In genomic region chr5:173616577-173617118, GRCh38 we compare ENCODE assay signal across 8 cellular contexts. TPM values are rescaled to one million over a fixed set of nuclear protein-coding genes. Genes with fewer than 3 reads are reported as not detected.
DNase-seq lines count a peak whose midpoint lies in the region; ATAC-seq and TF ChIP-seq lines count a peak whose summit lies in the region.

Gene BOD1 (minus strand): TSS chr5:173616650. CDS start chr5:173616436, 214 bp downstream.

- H3K36me3 ChIP-seq in SK-N-SH (replicated peaks in 1 of 2; ENCODE audit: control insufficient read depth in 1 of 2, insufficient read depth in 2 of 2, low read length in 1 of 2) (peaks cover 24 to 29% of the 10 kb centered on the region in 2 experiments), gastroesophageal sphincter (peaks cover 0 to 22% of the 10 kb centered on the region in 2 donors), neutrophil (peaks cover 6% of the 10 kb centered on the region)

- peaks cover 47% of the 10 kb centered on the region for H3K79me2 ChIP-seq in SK-N-SH (ENCODE audit: insufficient read depth)

- H3K4me1 ChIP-seq in SK-N-SH (ENCODE audit: control insufficient read depth in 1 of 2, insufficient read depth in 2 of 2, low read depth in 1 of 2, low read length in 1 of 2) (peaks cover 13 to 24% of the 10 kb centered on the region in 2 experiments; a peak in 3 of 4 replicates), gastroesophageal sphincter (peaks cover 12 to 52% (median 17%) of the 10 kb centered on the region in 3 donors), neutrophil (ENCODE audit: control insufficient read depth in 1 of 2, insufficient read depth in 1 of 2, low read depth in 1 of 2, low read length in 1 of 2) (peaks cover 21 to 23% of the 10 kb centered on the region in 2 experiments)

- TF ChIP-seq EP300 in SK-N-SH (IDR thresholded peaks at IDR 0.05; ENCODE audit: borderline replicate concordance in 1 of 2, low read depth in 1 of 2, low read length in 1 of 2) (peak in 1 of 2 experiments; percentile 43; a peak in 1 of 4 replicates), gastroesophageal sphincter (IDR thresholded peaks at IDR 0.05) (no peak)

- peaks cover 42% of the 10 kb centered on the region for H4K20me1 ChIP-seq in SK-N-SH (ENCODE audit: insufficient read depth)

- H3K4me3 ChIP-seq in SK-N-SH (ENCODE audit: low read depth in 2 of 2, low read length in 1 of 2) = peak within 1 kb of the TSS; percentile 91 to 96
- H3K4me3 ChIP-seq in gastroesophageal sphincter = peak within 1 kb of the TSS; percentile 94
- H3K4me3 ChIP-seq in neutrophil (ENCODE audit: low read depth in 1 of 2, low read length in 1 of 2) = peak within 1 kb of the TSS; percentile 64 to 87

- no peaks in the 10 kb centered on the region for H3F3A ChIP-seq in SK-N-SH (replicated peaks; ENCODE audit: insufficient read depth)

- H3K9me2 ChIP-seq in SK-N-SH = no peaks in the 10 kb centered on the region

- peak within 1 kb of the TSS; percentile 82 to 88 for H3K27ac ChIP-seq in SK-N-SH (ENCODE audit: low read depth in 2 of 2, low read length in 1 of 2)
- peak within 1 kb of the TSS; percentile 95 to 99 (median 96) for H3K27ac ChIP-seq in gastroesophageal sphincter
- H3K27ac ChIP-seq in neutrophil = peak within 1 kb of the TSS; percentile 84

- H3K9ac ChIP-seq in SK-N-SH = peak within 1 kb of the TSS; percentile 97

- 6% methylated on average over 32 of the region's 37 CpGs for WGBS in SK-N-SH (ENCODE audit: low lambda C conversion rate)
- 6% methylated on average over 12 to 23 of the region's 37 CpGs for WGBS in gastroesophageal sphincter (ENCODE audit: low coverage in 1 of 2), 2 donors

- H3K9me3 ChIP-seq in SK-N-SH (no peaks in the 10 kb centered on the region), gastroesophageal sphincter (no peaks in the 10 kb centered on the region), neutrophil (no peaks in the 10 kb centered on the region)

- POLR2A ChIA-PET in SK-N-SH (lab: Yijun Ruan, JAX) = interaction anchor here (0.7 to 2.2 kb wide), 3 partner anchors 105 to 357 kb away, joined by 4 to 8 read pairs (median 4); partner anchors contain the start of gene CPEB4

- peak; percentile 97 for DNase-seq in GM04504 (ENCODE audit: low read depth)
- DNase-seq in NCI-H1092 (lab: John Stamatoyannopoulos, UW) = peak; percentile 95
- peak; percentile 91 for DNase-seq in SK-N-SH
- DNase-seq in activated naive CD4-positive, alpha-beta T cell treated with anti-CD3 and anti-CD28 coated beads, Interleukin-2, amount 50 U/mL, for 16 hours = peak; percentile 94

- ATAC-seq in HG02610 (IDR thresholded peaks at IDR 0.05; ENCODE audit: unreplicated experiment) (peak; percentile 95), gastroesophageal sphincter (peak; percentile 98)

- H3K27me3 ChIP-seq in SK-N-SH (ENCODE audit: insufficient read depth) (no peaks in the 10 kb centered on the region), gastroesophageal sphincter (no peaks in the 10 kb centered on the region), neutrophil (no peaks in the 10 kb centered on the region)

- no peak for TF ChIP-seq POLR2A in gastroesophageal sphincter (IDR thresholded peaks at IDR 0.05)

- peak within 1 kb of the TSS; percentile 82 for H3K4me2 ChIP-seq in SK-N-SH

- no peak for TF ChIP-seq RAD21 in SK-N-SH (IDR thresholded peaks at IDR 0.05; ENCODE audit: low read length)

- no peak for TF ChIP-seq CTCF in SK-N-SH (IDR thresholded peaks at IDR 0.05)
- TF ChIP-seq CTCF in gastroesophageal sphincter (IDR thresholded peaks at IDR 0.05) = peak in 1 of 4 experiments; percentile 6
- peak; percentile 34 for TF ChIP-seq CTCF in neutrophil (IDR thresholded peaks at IDR 0.05)
- no peak for TF ChIP-seq CTCF in subcutaneous adipose tissue (IDR thresholded peaks at IDR 0.05; ENCODE audit: low read depth)

- H2AFZ ChIP-seq in SK-N-SH (ENCODE audit: low read depth) = peak within 1 kb of the TSS; percentile 92

- CTCF ChIA-PET in SK-N-SH (lab: Yijun Ruan, JAX) = interaction anchor here (0.6 to 14.1 kb wide), 21 partner anchors 11 to 707 kb away, joined by 3 to 162 read pairs (median 6); no protein-coding TSS in a partner anchor

TF ChIP-seq in SK-N-SH, 30 proteins besides CTCF, POLR2A, EP300 and RAD21:
- TF ChIP-seq SIN3A (IDR thresholded peaks at IDR 0.05; ENCODE audit: borderline replicate concordance, low read depth, low read length) (peak; percentile 36; the same call in 1 of the 2 replicates), RCOR1 (IDR thresholded peaks at IDR 0.05; ENCODE audit: low read length) (no peak), USF1 (IDR thresholded peaks at IDR 0.05; ENCODE audit: borderline replicate concordance, low read depth) (peak; percentile 85), MAX (IDR thresholded peaks at IDR 0.05; ENCODE audit: low read depth) (peak; percentile 89), POLR2AphosphoS5 (IDR thresholded peaks at IDR 0.05; ENCODE audit: low read depth, low read length) (peak; percentile 61), TAF1 (IDR thresholded peaks at IDR 0.05; ENCODE audit: borderline replicate concordance, low read depth, low read length) (peak; percentile 45; the same call in 1 of the 2 replicates), ELF1 (IDR thresholded peaks at IDR 0.05) (peak; percentile 64), YY1 (IDR thresholded peaks at IDR 0.05; ENCODE audit: low read depth) (0 out of 2 replicates have a peak, but pooled peaks have one; percentile 44), ZBTB33 (IDR thresholded peaks at IDR 0.05; ENCODE audit: borderline replicate concordance, low read depth) (0 out of 2 replicates have a peak, but pooled peaks have one; percentile 30), FOXM1 (IDR thresholded peaks at IDR 0.05; ENCODE audit: low read depth) (no peak), EZH2phosphoT487 (IDR thresholded peaks at IDR 0.05; ENCODE audit: borderline replicate concordance, low read depth) (no peak), JUND (IDR thresholded peaks at IDR 0.05) (no peak), MXI1 (IDR thresholded peaks at IDR 0.05; ENCODE audit: low read depth, low read length) (peak; percentile 82; the same call in 1 of the 2 replicates), GABPA (IDR thresholded peaks at IDR 0.05; ENCODE audit: low read depth) (peak; percentile 43; the same call in 1 of the 2 replicates), TCF12 (IDR thresholded peaks at IDR 0.05) (peak; percentile 48; the same call in 1 of the 2 replicates), CHD2 (IDR thresholded peaks at IDR 0.05; ENCODE audit: low read length, partially characterized antibody) (peak; percentile 96), NFIC (IDR thresholded peaks at IDR 0.05; ENCODE audit: borderline replicate concordance) (peak; percentile 17; the same call in 1 of the 2 replicates)

RNA-seq across cellular contexts. Expression of gene BOD1, which starts in this region (rescaled TPM):
- polyA plus RNA-seq in SK-N-SH (2012; rRNA removed) = 45.3 and 52.2 TPM in 2 replicates
- polyA plus RNA-seq in SK-N-SH (2012; cell fraction: cytosol; rRNA removed) = 56.6 and 57.4 TPM in 2 replicates
- polyA plus RNA-seq in SK-N-SH (2012; cell fraction: nucleus; rRNA removed) = 47.5 and 68.0 TPM in 2 replicates
- total RNA-seq in gastroesophageal sphincter (10 to 100 TPM; 50.8 to 64.4 (median 54.7) TPM), subcutaneous adipose tissue (10 to 100 TPM; 47.6 to 78.8 (median 62.5) TPM)

Comparison
In these comparisons a context has a peak if more than half of its experiments do, and no peak if none do; other contexts are left out.
1. Peak in every context shown above with its lines: DNase-seq, ATAC-seq, H3K4me3 ChIP-seq and H3K27ac ChIP-seq.